In genomic region chrX:47796433-47796906, GRCh38 we compare ENCODE assay signal across 12 cellular contexts. TPM values are rescaled to one million over a fixed set of nuclear protein-coding genes. Genes with fewer than 3 reads are reported as not detected.
DNase-seq lines count a peak whose midpoint lies in the region; ATAC-seq lines count a peak whose summit lies in the region.
"Had no signal": no experiment of that assay in that cellular context is flagged by ENCODE, and none has a peak within 500 bp of the region (broad histone marks: within the 10 kb centered on the region; RNA-seq: fewer than 3 reads in every experiment).

No MANE protein-coding gene starts in this region.

- no peak overlapping the region for H3K4me3 ChIP-seq in skeletal muscle cell (ENCODE audit: low read depth, low read length)
- H3K4me3 ChIP-seq: upper lobe of left lung had no signal

- H3K9me3 Mint-ChIP-seq in natural killer cell treated with Interleukin-12 subunit alpha and Interleukin-12 subunit beta and Interleukin-15 and Interleukin-18, amount 100 ng/mL, for 72 hours: no peaks in the 10 kb centered on the region
- H3K9me3 Mint-ChIP-seq: activated CD4-positive, alpha-beta T cell treated with anti-CD3 and anti-CD28 coated beads, Interleukin-2, amount 10 ng/mL, durations not matched to agents 7 days and 5 days had no signal

- H3K4me3 Mint-ChIP-seq in natural killer cell treated with Interleukin-12 subunit alpha and Interleukin-12 subunit beta and Interleukin-15 and Interleukin-18, amount 100 ng/mL, for 72 hours: no peak overlapping the region
- H3K4me3 Mint-ChIP-seq: activated CD4-positive, alpha-beta T cell treated with anti-CD3 and anti-CD28 coated beads, Interleukin-2, amount 10 ng/mL, durations not matched to agents 7 days and 5 days had no signal

- no peaks in the 10 kb centered on the region for H3K36me3 Mint-ChIP-seq in natural killer cell treated with Interleukin-12 subunit alpha and Interleukin-12 subunit beta and Interleukin-15 and Interleukin-18, amount 100 ng/mL, for 72 hours

- ATAC-seq in natural killer cell treated with Interleukin-12 subunit alpha and Interleukin-12 subunit beta and Interleukin-15 and Interleukin-18, amount 100 ng/mL, for 72 hours: no peak
- no peak for ATAC-seq in HG03095 (IDR thresholded peaks at IDR 0.05; ENCODE audit: unreplicated experiment)
- ATAC-seq: HCT116 had no signal

- no peaks in the 10 kb centered on the region for H3K4me1 Mint-ChIP-seq in natural killer cell treated with Interleukin-12 subunit alpha and Interleukin-12 subunit beta and Interleukin-15 and Interleukin-18, amount 100 ng/mL, for 72 hours (ENCODE audit: low read depth in 2 of 2)
- H3K4me1 Mint-ChIP-seq: activated CD4-positive, alpha-beta T cell treated with anti-CD3 and anti-CD28 coated beads, Interleukin-2, amount 10 ng/mL, durations not matched to agents 7 days and 5 days had no signal

- DNase-seq in HCEC 1CT (peak; percentile 75), SW480 (ENCODE audit: low spot score) (peak; percentile 2), fibroblast of peridontal ligament (ENCODE audit: extremely low read depth) (peak; percentile 67), skeletal muscle cell (ENCODE audit: low read depth) (peak; percentile 49)
- DNase-seq in natural killer cell treated with Interleukin-12 subunit alpha and Interleukin-12 subunit beta and Interleukin-15 and Interleukin-18, amount 100 ng/mL, for 72 hours (ENCODE audit: low spot score): no peak
- no peak for DNase-seq in central memory CD4-positive, alpha-beta T cell
- DNase-seq in activated CD4-positive, CD25-positive, alpha-beta regulatory T cell (lab: John Stamatoyannopoulos, UW): no peak
- DNase-seq: activated CD4-positive, alpha-beta T cell treated with anti-CD3 and anti-CD28 coated beads, Interleukin-2, amount 10 ng/mL, durations not matched to agents 7 days and 5 days; NCI-H146; upper lobe of left lung had no signal

- no peak overlapping the region for H3K27ac Mint-ChIP-seq in natural killer cell treated with Interleukin-12 subunit alpha and Interleukin-12 subunit beta and Interleukin-15 and Interleukin-18, amount 100 ng/mL, for 72 hours
- H3K27ac Mint-ChIP-seq: activated CD4-positive, alpha-beta T cell treated with anti-CD3 and anti-CD28 coated beads, Interleukin-2, amount 10 ng/mL, durations not matched to agents 7 days and 5 days had no signal

- H3K27me3 Mint-ChIP-seq in natural killer cell treated with Interleukin-12 subunit alpha and Interleukin-12 subunit beta and Interleukin-15 and Interleukin-18, amount 100 ng/mL, for 72 hours: peaks cover 3 to 14% of the 10 kb centered on the region in 2 donors
- H3K27me3 Mint-ChIP-seq: activated CD4-positive, alpha-beta T cell treated with anti-CD3 and anti-CD28 coated beads, Interleukin-2, amount 10 ng/mL, durations not matched to agents 7 days and 5 days had no signal

RNA-seq across cellular contexts. Expression of gene ZNF81, which starts 40.2 kb away (rescaled TPM):
- 10 to 100 TPM; 13.3 to 17.9 TPM for total RNA-seq in natural killer cell treated with Interleukin-12 subunit alpha and Interleukin-12 subunit beta and Interleukin-15 and Interleukin-18, amount 100 ng/mL, for 72 hours

Comparison
In these comparisons a context has a peak if more than half of its experiments do, and no peak if none do; other contexts are left out.
1. DNase-seq: peak in HCEC 1CT (single experiment), SW480 (single experiment), fibroblast of peridontal ligament (single experiment) and skeletal muscle cell (single experiment); none in natural killer cell treated with Interleukin-12 subunit alpha and Interleukin-12 subunit beta and Interleukin-15 and Interleukin-18, amount 100 ng/mL, for 72 hours (single experiment), central memory CD4-positive, alpha-beta T cell (single experiment) and activated CD4-positive, CD25-positive, alpha-beta regulatory T cell (0 of 4).